ENCODE assay signal across 33 cellular contexts in genomic region chr13:27528908-27529307, GRCh38.
"Had no signal": no experiment of that assay in that cellular context is flagged by ENCODE, and none has a peak within 500 bp of the region (broad histone marks: within the 10 kb centered on the region; RNA-seq: fewer than 3 reads in every experiment).

No MANE protein-coding gene starts in this region.

- H3K4me2 ChIP-seq: PC-9 had no signal

- DNase-seq: Kasumi-1, KG1, MM.1S, MV-4-11, NCI-H1048, NCI-H1092 treated with DMSO at 0.1 percent for 48 hours, NCI-H1105 treated with DMSO at 0.1 percent for 48 hours, NCI-H1417, NCI-H1436, NCI-H146, NCI-H1694, NCI-H187, NCI-H1930, NCI-H2029 treated with DMSO at 0.1 percent for 48 hours, NCI-H2081 treated with DMSO at 0.1 percent for 48 hours, NCI-H2107, NCI-H2171, NCI-H226, NCI-H446 treated with DMSO at 0.1 percent for 48 hours, NCI-H510A, NCI-H524, NCI-H69, NCI-H748 treated with DMSO at 0.1 percent for 48 hours, NCI-H82, PC-9, SHP77, SIG-M5, SJCRH30 had no signal

- ATAC-seq: Panc1, Right ventricle myocardium inferior, SK-N-SH treated with all-trans-retinoic acid at 6 μM for 48 hours had no signal

- H2AFZ ChIP-seq: PC-9 had no signal

- H3K4me1 ChIP-seq: SJCRH30 had no signal

- H3K36me3 ChIP-seq: SJCRH30 had no signal

- H3K9me3 ChIP-seq: SJCRH30 had no signal

- H3K4me3 ChIP-seq: PC-9, SJCRH30, SK-N-MC had no signal

- H3K27ac ChIP-seq: PC-9, RWPE1, SJCRH30, SK-N-MC had no signal
